Comparison of ENCODE assay signal across 17 cellular contexts in genomic region chr10:77550378-77550777, GRCh38.
DNase-seq lines count a peak whose midpoint lies in the region; ATAC-seq and TF ChIP-seq lines count a peak whose summit lies in the region.
"Had no signal": no experiment of that assay in that cellular context is flagged by ENCODE, and none has a peak within 500 bp of the region (broad histone marks: within the 10 kb centered on the region; RNA-seq: fewer than 3 reads in every experiment).

No MANE protein-coding gene starts in this region.

- DNase-seq in NCI-H187 treated with DMSO at 0.1 percent for 48 hours (lab: John Stamatoyannopoulos, UW) (peak; percentile 17), ascending aorta (ENCODE audit: low spot score in 2 of 2) (peak in 1 of 2 donors; percentile 83), tibial artery (peak; percentile 62 to 92), mucosa of descending colon (no peak)
- DNase-seq in effector CD8-positive, alpha-beta T cell (lab: John Stamatoyannopoulos, UW) = no peak
- DNase-seq: H9, IMR-90, Kasumi-1, NCI-H1105 treated with DMSO at 0.1 percent for 48 hours, NCI-H2081, NCI-H446 treated with DMSO at 0.1 percent for 48 hours had no signal

- ATAC-seq in HG03108 (IDR thresholded peaks at IDR 0.05; ENCODE audit: unreplicated experiment) = no peak
- ATAC-seq in mucosa of descending colon = no peak
- ATAC-seq: GM12878, Panc1, Right ventricle myocardium inferior had no signal

- peak overlapping the region in 1 of 2 donors; percentile 12 for H3K4me3 ChIP-seq in ascending aorta
- H3K4me3 ChIP-seq in muscle layer of colon (ENCODE audit: low read depth in 1 of 2, low read length in 2 of 2) = no peak overlapping the region
- H3K4me3 ChIP-seq in tibial artery = peak overlapping the region in 1 of 2 donors; percentile 21
- no peak overlapping the region for H3K4me3 ChIP-seq in mucosa of descending colon
- H3K4me3 ChIP-seq: GM12878, SK-N-MC had no signal

- intact Hi-C loops in ascending aorta (cut with DNase I) (loop anchor here (5.0 kb wide), 3 partner anchors 38 to 87 kb away; partner anchors contain the start of gene KCNMA1), tibial artery (cut with DNase I; ENCODE audit: low total_unique reads) (loop anchor here (5.0 to 10.0 kb wide), 2 partner anchors 37 to 84 kb away; partner anchors contain the start of gene KCNMA1), mucosa of descending colon (cut with DNase I, micrococcal nuclease) (no loop called here)

- H3K36me3 ChIP-seq in ascending aorta (no peaks in the 10 kb centered on the region), muscle layer of colon (ENCODE audit: insufficient read depth, low read length) (no peaks in the 10 kb centered on the region), tibial artery (no peaks in the 10 kb centered on the region), mucosa of descending colon (ENCODE audit: low read depth) (no peaks in the 10 kb centered on the region)

- TF ChIP-seq CTCF in ascending aorta (IDR thresholded peaks at IDR 0.05) = no peak
- TF ChIP-seq CTCF in tibial artery (IDR thresholded peaks at IDR 0.05) = no peak
- no peak for TF ChIP-seq CTCF in mucosa of descending colon (IDR thresholded peaks at IDR 0.05)

- H3K27ac ChIP-seq in ascending aorta (peak overlapping the region; percentile 87 to 93), muscle layer of colon (ENCODE audit: low read depth, low read length) (peak overlapping the region; percentile 19), tibial artery (peak overlapping the region; percentile 79 to 84)
- H3K27ac ChIP-seq: SK-N-MC had no signal

- peaks cover 25 to 74% of the 10 kb centered on the region in 2 donors for H3K4me1 ChIP-seq in ascending aorta
- H3K4me1 ChIP-seq in muscle layer of colon (ENCODE audit: insufficient read depth, low read length) = peaks cover 51% of the 10 kb centered on the region
- H3K4me1 ChIP-seq in tibial artery = peaks cover 0 to 98% (median 76%) of the 10 kb centered on the region in 4 donors
- H3K4me1 ChIP-seq in mucosa of descending colon (ENCODE audit: low read depth) = peaks cover 4% of the 10 kb centered on the region

- H3K9me3 ChIP-seq in ascending aorta (no peaks in the 10 kb centered on the region), muscle layer of colon (ENCODE audit: low read length) (no peaks in the 10 kb centered on the region), tibial artery (no peaks in the 10 kb centered on the region), mucosa of descending colon (no peaks in the 10 kb centered on the region)

- no peak overlapping the region for H3K9ac ChIP-seq in muscle layer of colon (ENCODE audit: low read length)

- H3K27me3 ChIP-seq in ascending aorta = no peaks in the 10 kb centered on the region
- no peaks in the 10 kb centered on the region for H3K27me3 ChIP-seq in muscle layer of colon (ENCODE audit: control insufficient read depth in 1 of 2, insufficient read depth in 2 of 2, low read length in 2 of 2)
- no peaks in the 10 kb centered on the region for H3K27me3 ChIP-seq in tibial artery

Comparison
In these comparisons a context has a peak if more than half of its experiments do, and no peak if none do; other contexts are left out.
1. DNase-seq: peak in NCI-H187 treated with DMSO at 0.1 percent for 48 hours (single experiment) and tibial artery (2 of 2); none in mucosa of descending colon (0 of 3) and effector CD8-positive, alpha-beta T cell (single experiment).
2. H3K27ac ChIP-seq: peak in every context shown above with its lines; median percentile 90 in ascending aorta; 82 in tibial artery; 19 in muscle layer of colon.
3. intact Hi-C loops: an anchor here in ascending aorta (5.0 kb wide) and tibial artery (5.0 to 10.0 kb wide); none called in mucosa of descending colon.